Comparison of ENCODE assay signal across 8 cellular contexts in genomic region chr16:1959269-1960039, GRCh38. TPM values are rescaled to one million over a fixed set of nuclear protein-coding genes. Genes with fewer than 3 reads are reported as not detected.
DNase-seq lines count a peak whose midpoint lies in the region; ATAC-seq, FAIRE-seq and TF ChIP-seq lines count a peak whose summit lies in the region.

Gene NDUFB10 (plus strand): TSS chr16:1959538. CDS start chr16:1959625, 87 bp downstream.

- peak; percentile 66 for TF ChIP-seq POLR2A in erythroblast (IDR thresholded peaks at IDR 0.05; ENCODE audit: low read length)

- in situ Hi-C loops in Caki2 (cut with HindIII; ENCODE audit: low pct_unique_long_range_greater_than_20kb, low sequenced_read_pairs), result loop anchor here (10.0 kb wide), 1 partner anchor 95 kb away; no protein-coding TSS in a partner anchor

- H3K27ac ChIP-seq in OCI-LY7 (ENCODE audit: low read depth, low read length, poor library complexity, severe bottlenecking) (peak within 1 kb of the TSS; percentile 80), muscle layer of colon (ENCODE audit: low read depth, low read length) (peak within 1 kb of the TSS; percentile 86)

- peak; percentile 86 for TF ChIP-seq CTCF in OCI-LY7 (conservative IDR thresholded peaks at IDR 0.05; ENCODE audit: low read length)

- H3K9me3 ChIP-seq in OCI-LY7 (ENCODE audit: low read length) (no peaks in the 10 kb centered on the region), muscle layer of colon (ENCODE audit: low read length) (no peaks in the 10 kb centered on the region)

- peak; percentile 84 for ATAC-seq in GM19468 (IDR thresholded peaks at IDR 0.05; ENCODE audit: extremely low read depth, unreplicated experiment)

- no peaks in the 10 kb centered on the region for H3K9me2 ChIP-seq in OCI-LY7 (ENCODE audit: insufficient read depth, low read length)

- peak within 1 kb of the TSS; percentile 53 for H3K9ac ChIP-seq in muscle layer of colon (ENCODE audit: low read length)

- peaks cover 14% of the 10 kb centered on the region for H4K20me1 ChIP-seq in OCI-LY7 (ENCODE audit: insufficient read depth, low read length)

- FAIRE-seq in HTR-8/SVneo (lab: Jason Lieb, UNC), result peak; percentile 57

- BruUV-seq in OCI-LY7 (replicated peaks; lab: Mats Ljungman, UMichigan), result no TSS peak

- H2AFZ ChIP-seq in OCI-LY7 (ENCODE audit: low read length), result peak within 1 kb of the TSS; percentile 77; the same call in 1 of the 2 replicates

- POLR2A ChIA-PET in OCI-LY7 (lab: Charles Lee), result no interaction called here

- H3K4me1 ChIP-seq in OCI-LY7 (ENCODE audit: insufficient read depth, low read length, poor library complexity, severe bottlenecking) (peaks cover 31% of the 10 kb centered on the region), muscle layer of colon (ENCODE audit: insufficient read depth, low read length) (peaks cover 24% of the 10 kb centered on the region)

- peaks cover 41% of the 10 kb centered on the region for H3K79me2 ChIP-seq in OCI-LY7 (ENCODE audit: insufficient read depth, low read depth, low read length)

- H3K4me3 ChIP-seq in OCI-LY7 (ENCODE audit: low read depth, low read length, poor library complexity, severe bottlenecking) (peak within 1 kb of the TSS; percentile 82), muscle layer of colon (ENCODE audit: low read depth in 1 of 2, low read length in 2 of 2) (peak within 1 kb of the TSS; percentile 70 to 79)

- DNase-seq in Caki2 (ENCODE audit: low read depth), result peak; percentile 86
- peak; percentile 93 for DNase-seq in HTR-8/SVneo (ENCODE audit: insufficient read length, low spot score)
- DNase-seq in OCI-LY7 (ENCODE audit: low spot score), result peak; percentile 93
- DNase-seq in activated T-cell treated with anti-CD3 and anti-CD28 coated beads for 4 hours, result peak; percentile 86
- peak; percentile 91 to 95 for DNase-seq in erythroblast (lab: John Stamatoyannopoulos, UW)
- DNase-seq in stimulated activated CD8-positive, alpha-beta memory T cell treated with anti-CD3 and anti-CD28 coated beads, Interleukin-7, amount 100 ng/mL, for 4 hours (ENCODE audit: low read depth in 2 of 2), result peak; percentile 72 to 87

- intact Hi-C loops in OCI-LY7 (cut with micrococcal nuclease; ENCODE audit: unreplicated experiment), result no loop called here

- peak within 1 kb of the TSS; percentile 96 for H3K4me2 ChIP-seq in OCI-LY7 (ENCODE audit: low read length)

- H3K36me3 ChIP-seq in OCI-LY7 (ENCODE audit: insufficient read depth, low read length), result peaks cover 41% of the 10 kb centered on the region
- peaks cover 32% of the 10 kb centered on the region for H3K36me3 ChIP-seq in muscle layer of colon (ENCODE audit: insufficient read depth, low read length)

- H3K27me3 ChIP-seq in muscle layer of colon (ENCODE audit: control insufficient read depth in 1 of 2, insufficient read depth in 2 of 2, low read length in 2 of 2), result no peaks in the 10 kb centered on the region

- CTCF ChIA-PET in OCI-LY7 (lab: Charles Lee; ENCODE audit: unreplicated experiment), result no interaction called here

RNA-seq across cellular contexts. Expression of gene NDUFB10, which starts in this region (rescaled TPM):
- total RNA-seq in Caki2 (2014; rRNA removed; shearing (Covaris generic); ENCODE audit: low replicate concordance), result 527 and 683 TPM in 2 replicates
- 240 and 317 TPM in 2 replicates for total RNA-seq in OCI-LY7 (2014; rRNA removed; shearing (Covaris generic))
- 180 and 201 TPM in 2 replicates for total RNA-seq in OCI-LY7 (2022)

Comparison
In these comparisons a context has a peak if more than half of its experiments do, and no peak if none do; other contexts are left out.
1. Peak in every context shown above with its lines: DNase-seq, ATAC-seq, H3K4me3 ChIP-seq and H3K27ac ChIP-seq.